8 cellular contexts compared by ENCODE assay signal in genomic region chr14:21924479-21924878, GRCh38.
DNase-seq lines count a peak whose midpoint lies in the region; ATAC-seq, FAIRE-seq and TF ChIP-seq lines count a peak whose summit lies in the region.

No MANE protein-coding gene starts in this region.

- H3K36me3 ChIP-seq in HepG2 (replicated peaks in 1 of 2; ENCODE audit: control insufficient read depth in 1 of 2, insufficient read depth in 2 of 2, low read length in 2 of 2): no peaks in the 10 kb centered on the region
- no peaks in the 10 kb centered on the region for H3K36me3 ChIP-seq in WERI-Rb-1

- no peaks in the 10 kb centered on the region for H3K9me3 ChIP-seq in HepG2 (ENCODE audit: low read length)
- no peaks in the 10 kb centered on the region for H3K9me3 ChIP-seq in WERI-Rb-1 (ENCODE audit: severe bottlenecking)

- intact Hi-C loops in HepG2 (cut with micrococcal nuclease; ENCODE audit: unreplicated experiment): no loop called here

- TF ChIP-seq EP300 in HepG2 (IDR thresholded peaks at IDR 0.05; ENCODE audit: low read depth in 2 of 2, low read length in 2 of 2) (no peak), HepG2 (CRISPR knock-in tag; IDR thresholded peaks at IDR 0.05; ENCODE audit: borderline replicate concordance) (no peak)

- H3K27ac ChIP-seq in HepG2 (ENCODE audit: extremely low read length, insufficient read depth, low read length) (no peak overlapping the region), WERI-Rb-1 (no peak overlapping the region)

- H3K4me1 ChIP-seq in HepG2 (ENCODE audit: insufficient read depth, low read length): no peaks in the 10 kb centered on the region

- H3K27me3 ChIP-seq in HepG2 (ENCODE audit: control insufficient read depth in 1 of 2, insufficient read depth in 2 of 2, low read length in 2 of 2) (no peaks in the 10 kb centered on the region), WERI-Rb-1 (ENCODE audit: insufficient read depth, low read depth, severe bottlenecking) (peaks cover 56% of the 10 kb centered on the region)

- peak; percentile 72 for ATAC-seq in GM18498 (IDR thresholded peaks at IDR 0.05; ENCODE audit: unreplicated experiment)
- ATAC-seq in HG02938 (IDR thresholded peaks at IDR 0.05; ENCODE audit: unreplicated experiment): peak; percentile 86
- ATAC-seq in HepG2: no peak

- no TSS peak for BruUV-seq in HepG2 (replicated peaks; lab: Mats Ljungman, UMichigan)

- no peak overlapping the region for H2AFZ ChIP-seq in HepG2 (ENCODE audit: low read length)

- WGBS in HepG2 (ENCODE audit: low lambda C conversion rate): 39% methylated on average over 5 of the region's 5 CpGs

- CTCF ChIA-PET in HepG2 (lab: Yijun Ruan, JAX; ENCODE audit: low intra/inter-chr PET ratio, low total read pairs): no interaction called here

- peak; percentile 59 for DNase-seq in activated CD4-positive, alpha-beta T cell treated with anti-CD3 and anti-CD28 coated beads for 48 hours
- DNase-seq in HepG2 (ENCODE audit: low spot score) (no peak), NCI-H526 treated with DMSO at 0.1 percent for 48 hours (lab: John Stamatoyannopoulos, UW) (no peak), OCI-M1 (lab: John Stamatoyannopoulos, UW) (no peak), WERI-Rb-1 (no peak), NCI-H526 (lab: John Stamatoyannopoulos, UW) (no peak)

- H3K4me3 ChIP-seq in HepG2 (replicated peaks in 1 of 3; ENCODE audit: insufficient read depth in 1 of 3, low read depth in 2 of 3, low read length in 3 of 3): no peak overlapping the region
- no peak overlapping the region for H3K4me3 ChIP-seq in WERI-Rb-1 (ENCODE audit: low read depth, low read length)

- 0 out of 2 replicates have a peak, but pooled peaks have one; percentile 9 for TF ChIP-seq CTCF in HepG2 (CRISPR knock-in tag; IDR thresholded peaks at IDR 0.05)
- TF ChIP-seq CTCF in WERI-Rb-1 (IDR thresholded peaks at IDR 0.05; ENCODE audit: low read depth, low read length): no peak

- FAIRE-seq in HepG2 (lab: Jason Lieb, UNC): no peak

- POLR2A ChIA-PET in HepG2 (lab: Yijun Ruan, JAX): no interaction called here

- H3K9ac ChIP-seq in HepG2 (ENCODE audit: insufficient read depth, low read depth, low read length): no peak overlapping the region

- H3K79me2 ChIP-seq in HepG2 (ENCODE audit: insufficient read depth, low read length): no peaks in the 10 kb centered on the region

- no peak for TF ChIP-seq RAD21 in HepG2 (CRISPR knock-in tag; IDR thresholded peaks at IDR 0.05)

- TF ChIP-seq POLR2A in HepG2 (IDR thresholded peaks at IDR 0.05; ENCODE audit: insufficient read depth in 1 of 2, low read depth in 2 of 2, low read length in 2 of 2): no peak

- no peak overlapping the region for H3K4me2 ChIP-seq in HepG2 (ENCODE audit: low read depth, low read length)

- in situ Hi-C loops in HepG2 (cut with HindIII; ENCODE audit: extremely low pct_ligation_motif_present, low pct_unique_long_range_greater_than_20kb): no loop called here

- H4K20me1 ChIP-seq in HepG2 (ENCODE audit: insufficient read depth, low read length): no peaks in the 10 kb centered on the region

TF ChIP-seq in HepG2, 621 proteins besides CTCF, POLR2A, EP300 and RAD21:
- TF ChIP-seq GABPA (IDR thresholded peaks at IDR 0.05; ENCODE audit: low read depth, low read length) (no peak), GABPA (CRISPR knock-in tag; IDR thresholded peaks at IDR 0.05; ENCODE audit: low read depth) (0 out of 2 replicates have a peak, but pooled peaks have one; percentile 21), MAFF (IDR thresholded peaks at IDR 0.05; ENCODE audit: low read depth, low read length) (no peak)
